13 cellular contexts compared by ENCODE assay signal in the genomic region with DNA sequence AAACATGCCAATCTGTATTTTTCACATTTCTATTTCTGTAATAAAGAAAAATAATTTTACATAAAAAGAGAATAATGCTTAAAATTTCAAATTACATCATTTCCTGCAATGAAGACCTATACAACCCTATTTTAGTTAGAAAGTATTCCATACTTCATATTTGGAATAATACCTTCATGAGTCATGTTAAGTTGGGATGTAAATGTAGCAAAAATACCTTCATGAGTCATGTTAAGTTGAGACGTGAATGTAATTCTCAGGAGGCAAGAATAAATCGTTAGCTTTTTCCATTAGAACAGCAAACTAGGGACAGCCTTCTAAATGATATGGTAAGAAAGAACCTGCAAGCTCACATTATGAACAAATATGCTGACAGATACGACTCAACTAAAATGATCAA.
DNase-seq lines count a peak whose midpoint lies in the region; ATAC-seq and TF ChIP-seq lines count a peak whose summit lies in the region.
"Had no signal": no experiment of that assay in that cellular context is flagged by ENCODE, and none has a peak within 500 bp of the region (broad histone marks: within the 10 kb centered on the region; RNA-seq: fewer than 3 reads in every experiment).

No MANE protein-coding gene starts in this region.

- TF ChIP-seq CTCF in HCT116 (IDR thresholded peaks at IDR 0.05 in 2 of 3, conservative IDR thresholded peaks at IDR 0.05 in 1 of 3; ENCODE audit: borderline replicate concordance in 1 of 3, insufficient read depth in 1 of 3, low read depth in 2 of 3, low read length in 2 of 3): no peak
- TF ChIP-seq CTCF in fibroblast of villous mesenchyme (IDR thresholded peaks at IDR 0.05; ENCODE audit: insufficient read depth, low read depth, low read length): no peak
- TF ChIP-seq CTCF in smooth muscle cell (IDR thresholded peaks at IDR 0.05; ENCODE audit: borderline replicate concordance, insufficient read depth, poor library complexity, severe bottlenecking): no peak

- RAD21 ChIA-PET in HCT116 (lab: Charles Lee; ENCODE audit: low non-redundant PET in 1 of 2, low total read pairs in 2 of 2, uncharacterized antibody in 2 of 2, unreplicated experiment in 2 of 2): no interaction called here

- ATAC-seq in HCT116 (peak; percentile 48; the same call in 1 of the 2 replicates), GM18907 (IDR thresholded peaks at IDR 0.05; ENCODE audit: unreplicated experiment) (no peak), GM18519 (IDR thresholded peaks at IDR 0.05; ENCODE audit: low FRiP score, unreplicated experiment) (no peak)
- ATAC-seq: heart right ventricle had no signal

- POLR2A ChIA-PET in HCT116 (lab: Charles Lee): interaction anchor here (1.1 kb wide), 1 partner anchor 8 kb away, joined by 3 read pairs; no protein-coding TSS in a partner anchor

- H3K4me1 ChIP-seq in HCT116 (ENCODE audit: control insufficient read depth in 1 of 2, insufficient read depth in 2 of 2, low read length in 2 of 2) (peaks cover 13 to 26% of the 10 kb centered on the region in 2 experiments), adipocyte (ENCODE audit: control insufficient read depth, insufficient read depth, low read length) (peaks cover 37% of the 10 kb centered on the region), smooth muscle cell (ENCODE audit: low read depth) (no peaks in the 10 kb centered on the region)
- H3K4me1 ChIP-seq: adrenal gland, heart right ventricle had no signal

- no peak for TF ChIP-seq RAD21 in HCT116 (IDR thresholded peaks at IDR 0.05; ENCODE audit: low read depth)

- H3K9ac ChIP-seq in HCT116 (ENCODE audit: low read length) (no peak overlapping the region), adipocyte (ENCODE audit: low read length) (no peak overlapping the region), smooth muscle cell (ENCODE audit: low read depth) (no peak overlapping the region)

- H3K9me3 ChIP-seq in HCT116 (ENCODE audit: control insufficient read depth in 1 of 2, insufficient read depth in 1 of 2, low read depth in 1 of 2, low read length in 2 of 2): no peaks in the 10 kb centered on the region
- H3K9me3 ChIP-seq in adipocyte (ENCODE audit: control insufficient read depth, low read length): no peaks in the 10 kb centered on the region
- H3K9me3 ChIP-seq in smooth muscle cell (replicated peaks; ENCODE audit: low read depth): no peaks in the 10 kb centered on the region
- H3K9me3 ChIP-seq: adrenal gland had no signal

- WGBS in smooth muscle cell (ENCODE audit: low lambda C conversion rate): 43% methylated on average over 3 of the region's 3 CpGs

- TF ChIP-seq POLR2A in HCT116 (IDR thresholded peaks at IDR 0.05; ENCODE audit: borderline replicate concordance, extremely low read depth, insufficient read depth, insufficient read length): no peak

- CTCF ChIA-PET in HCT116 (lab: Charles Lee): no interaction called here

- H3K79me2 ChIP-seq in HCT116 (ENCODE audit: insufficient read depth, low read length) (no peaks in the 10 kb centered on the region), smooth muscle cell (ENCODE audit: low read depth) (no peaks in the 10 kb centered on the region)

- no TSS peak for BruUV-seq in HCT116 (replicated peaks; lab: Mats Ljungman, UMichigan)

- no peaks in the 10 kb centered on the region for H3K9me2 ChIP-seq in HCT116 (ENCODE audit: insufficient read depth)

- H2AFZ ChIP-seq in HCT116 (ENCODE audit: low read depth, low read length, poor library complexity, severe bottlenecking) (peak overlapping the region; percentile 59), smooth muscle cell (ENCODE audit: low read depth) (no peak overlapping the region)

- no peak overlapping the region for H3K27ac ChIP-seq in HCT116 (ENCODE audit: low read depth, low read length)
- peak overlapping the region; percentile 34 for H3K27ac ChIP-seq in smooth muscle cell (ENCODE audit: low read depth)
- H3K27ac ChIP-seq: adrenal gland, heart right ventricle had no signal

- no peaks in the 10 kb centered on the region for H3K27me3 ChIP-seq in HCT116 (ENCODE audit: insufficient read depth, low read length)
- H3K27me3 ChIP-seq in adipocyte (replicated peaks; ENCODE audit: control insufficient read depth, insufficient read depth, low read length): no peaks in the 10 kb centered on the region
- no peaks in the 10 kb centered on the region for H3K27me3 ChIP-seq in smooth muscle cell (ENCODE audit: low read depth)
- H3K27me3 ChIP-seq: adrenal gland, heart right ventricle had no signal

- peak overlapping the region; percentile 64 for H3K4me2 ChIP-seq in HCT116 (ENCODE audit: low read length)
- peak overlapping the region; percentile 16 for H3K4me2 ChIP-seq in smooth muscle cell

- DNase-seq in HCT116 (ENCODE audit: low read depth, low spot score) (peak; percentile 33), adipocyte (ENCODE audit: low read depth) (peak; percentile 77), fibroblast of villous mesenchyme (ENCODE audit: low read depth) (peak; percentile 40), smooth muscle cell (lab: John Stamatoyannopoulos, UW; ENCODE audit: unreplicated experiment) (no peak), C1 segment of cervical spinal cord (lab: John Stamatoyannopoulos, UW) (no peak)
- DNase-seq: activated T-cell treated with anti-CD3 and anti-CD28 coated beads, Interleukin-2, amount 50 U/mL, for 48 hours; adrenal gland; CD8-positive, alpha-beta memory T cell; effector CD4-positive, alpha-beta T cell; heart right ventricle; substantia nigra had no signal

- intact Hi-C loops in HCT116 (cut with micrococcal nuclease): no loop called here

- no peaks in the 10 kb centered on the region for H4K20me1 ChIP-seq in HCT116 (ENCODE audit: insufficient read depth)
- H4K20me1 ChIP-seq in smooth muscle cell (ENCODE audit: low read depth): no peaks in the 10 kb centered on the region

- H3K4me3 ChIP-seq in HCT116 (replicated peaks in 1 of 2; ENCODE audit: low read depth in 1 of 2, low read length in 2 of 2) (no peak overlapping the region), adipocyte (ENCODE audit: low read length) (no peak overlapping the region), fibroblast of villous mesenchyme (ENCODE audit: low read depth, low read length) (no peak overlapping the region), smooth muscle cell (no peak overlapping the region)
- H3K4me3 ChIP-seq: adrenal gland, heart right ventricle had no signal

- H3K36me3 ChIP-seq in HCT116 (ENCODE audit: control insufficient read depth in 1 of 2, insufficient read depth in 2 of 2, low read length in 2 of 2): no peaks in the 10 kb centered on the region
- no peaks in the 10 kb centered on the region for H3K36me3 ChIP-seq in adipocyte (ENCODE audit: control insufficient read depth, insufficient read depth, low read length, severe bottlenecking)
- no peaks in the 10 kb centered on the region for H3K36me3 ChIP-seq in smooth muscle cell (ENCODE audit: low read depth)
- H3K36me3 ChIP-seq: adrenal gland, heart right ventricle had no signal

- no peaks in the 10 kb centered on the region for H3F3A ChIP-seq in smooth muscle cell (ENCODE audit: low read depth)

TF ChIP-seq in HCT116, 20 proteins besides CTCF, POLR2A, EP300 and RAD21:
- TF ChIP-seq FOSL1 (IDR thresholded peaks at IDR 0.05; ENCODE audit: low read depth): peak; percentile 58; the same call in 1 of the 2 replicates
- no peak for TF ChIP-seq TCF7L2 (IDR thresholded peaks at IDR 0.05; ENCODE audit: borderline replicate concordance, extremely low read depth, insufficient read depth, insufficient read length)
- TF ChIP-seq JUND (IDR thresholded peaks at IDR 0.05): peak; percentile 58
- no peak for TF ChIP-seq CEBPB (IDR thresholded peaks at IDR 0.05; ENCODE audit: low read depth)
- no peak for TF ChIP-seq ATF3 (IDR thresholded peaks at IDR 0.05)
- no peak for TF ChIP-seq ZBTB33 (IDR thresholded peaks at IDR 0.05; ENCODE audit: extremely low read depth, insufficient replicate concordance, low read length)
- no peak for TF ChIP-seq EGR1 (IDR thresholded peaks at IDR 0.05; ENCODE audit: low read depth)

Comparison
In these comparisons a context has a peak if more than half of its experiments do, and no peak if none do; other contexts are left out.
1. DNase-seq: peak in HCT116 (single experiment), adipocyte (single experiment) and fibroblast of villous mesenchyme (single experiment); none in smooth muscle cell (single experiment) and C1 segment of cervical spinal cord (0 of 14).